ENCODE assay signal across 16 cellular contexts in genomic region chr1:146010126-146010738, GRCh38. TPM values are rescaled to one million over a fixed set of nuclear protein-coding genes. Genes with fewer than 3 reads are reported as not detected.
DNase-seq lines count a peak whose midpoint lies in the region; ATAC-seq and TF ChIP-seq lines count a peak whose summit lies in the region.
"Had no signal": no experiment of that assay in that cellular context is flagged by ENCODE, and none has a peak within 500 bp of the region (broad histone marks: within the 10 kb centered on the region; RNA-seq: fewer than 3 reads in every experiment).

No MANE protein-coding gene starts in this region.

- H3K9me3 ChIP-seq in suprapubic skin = no peaks in the 10 kb centered on the region
- H3K9me3 ChIP-seq: A549 had no signal

- H3K27me3 Mint-ChIP-seq in activated naive CD4-positive, alpha-beta T cell treated with anti-CD3 and anti-CD28 coated beads, Interleukin-2, amount 50 U/mL, for 24 hours = no peaks in the 10 kb centered on the region
- H3K27me3 Mint-ChIP-seq in activated naive CD4-positive, alpha-beta T cell treated with anti-CD3 and anti-CD28 coated beads, Interleukin-2, amount 10 ng/mL, durations not matched to agents 7 days and 5 days = peaks cover 5% of the 10 kb centered on the region
- H3K27me3 Mint-ChIP-seq: CD4-positive, alpha-beta T cell had no signal

- no peaks in the 10 kb centered on the region for H3K27me3 ChIP-seq in suprapubic skin
- H3K27me3 ChIP-seq: hepatocyte had no signal

- TF ChIP-seq CTCF in suprapubic skin (IDR thresholded peaks at IDR 0.05) = no peak

- no peaks in the 10 kb centered on the region for H3K9me3 Mint-ChIP-seq in activated naive CD4-positive, alpha-beta T cell treated with anti-CD3 and anti-CD28 coated beads, Interleukin-2, amount 50 U/mL, for 24 hours
- no peaks in the 10 kb centered on the region for H3K9me3 Mint-ChIP-seq in activated naive CD4-positive, alpha-beta T cell treated with anti-CD3 and anti-CD28 coated beads, Interleukin-2, amount 10 ng/mL, durations not matched to agents 7 days and 5 days
- H3K9me3 Mint-ChIP-seq: CD4-positive, alpha-beta T cell had no signal

- H3K4me1 ChIP-seq in suprapubic skin = peaks cover 29% of the 10 kb centered on the region

- 69% methylated on average over 8 of the region's 8 CpGs for WGBS in suprapubic skin

- intact Hi-C loops in left colon (cut with DNase I, micrococcal nuclease) = loop anchor here in 1 of 2 donors (5.0 kb wide), 1 partner anchor 33 kb away; no protein-coding TSS in a partner anchor

- no peak for TF ChIP-seq POLR2A in suprapubic skin (IDR thresholded peaks at IDR 0.05)

- CTCF ChIA-PET in activated naive CD4-positive, alpha-beta T cell treated with anti-CD3 and anti-CD28 coated beads, Interleukin-2, amount 10 ng/mL, durations not matched to agents 7 days and 5 days (lab: Charles Lee) = interaction anchor here (1.0 to 8.8 kb wide), 6 partner anchors 31 to 163 kb away, joined by 3 to 154 read pairs (median 17); partner anchors contain the start of gene NUDT17

- no peak overlapping the region for H3K4me3 Mint-ChIP-seq in activated naive CD4-positive, alpha-beta T cell treated with anti-CD3 and anti-CD28 coated beads, Interleukin-2, amount 50 U/mL, for 24 hours
- no peak overlapping the region for H3K4me3 Mint-ChIP-seq in activated naive CD4-positive, alpha-beta T cell treated with anti-CD3 and anti-CD28 coated beads, Interleukin-2, amount 10 ng/mL, durations not matched to agents 7 days and 5 days
- H3K4me3 Mint-ChIP-seq: CD4-positive, alpha-beta T cell had no signal

- H3K4me1 Mint-ChIP-seq in activated naive CD4-positive, alpha-beta T cell treated with anti-CD3 and anti-CD28 coated beads, Interleukin-2, amount 50 U/mL, for 24 hours = peaks cover 35% of the 10 kb centered on the region
- peaks cover 41% of the 10 kb centered on the region for H3K4me1 Mint-ChIP-seq in activated naive CD4-positive, alpha-beta T cell treated with anti-CD3 and anti-CD28 coated beads, Interleukin-2, amount 10 ng/mL, durations not matched to agents 7 days and 5 days

- H3K36me3 Mint-ChIP-seq in activated naive CD4-positive, alpha-beta T cell treated with anti-CD3 and anti-CD28 coated beads, Interleukin-2, amount 50 U/mL, for 24 hours = no peaks in the 10 kb centered on the region
- H3K36me3 Mint-ChIP-seq in activated naive CD4-positive, alpha-beta T cell treated with anti-CD3 and anti-CD28 coated beads, Interleukin-2, amount 10 ng/mL, durations not matched to agents 7 days and 5 days = no peaks in the 10 kb centered on the region

- ATAC-seq in left colon = peak; percentile 82
- ATAC-seq: A549, SK-N-SH treated with all-trans-retinoic acid at 6 μM for 48 hours had no signal

- no peak for DNase-seq in activated naive CD4-positive, alpha-beta T cell treated with anti-CD3 and anti-CD28 coated beads, Interleukin-2, amount 10 ng/mL, durations not matched to agents 7 days and 5 days
- DNase-seq in left colon = no peak
- no peak for DNase-seq in suprapubic skin (ENCODE audit: low spot score in 2 of 2)
- DNase-seq in COLO829 (ENCODE audit: low spot score) = no peak
- DNase-seq in activated CD4-positive, CD25-positive, alpha-beta regulatory T cell (lab: John Stamatoyannopoulos, UW) = no peak
- DNase-seq: activated CD4-positive, alpha-beta T cell treated with anti-CD3 and anti-CD28 coated beads, Interleukin-2, amount 50 U/mL, for 48 hours; CD4-positive, alpha-beta T cell; NCI-H446 treated with DMSO at 0.1 percent for 48 hours; OCI-M1; substantia nigra had no signal

- H3K27ac ChIP-seq in suprapubic skin = peak overlapping the region; percentile 23
- H3K27ac ChIP-seq: A549, hepatocyte had no signal

- H3K36me3 ChIP-seq in suprapubic skin = no peaks in the 10 kb centered on the region

- no peak for TF ChIP-seq EP300 in suprapubic skin (IDR thresholded peaks at IDR 0.05)

- no peak overlapping the region for H3K4me3 ChIP-seq in suprapubic skin
- H3K4me3 ChIP-seq: A549, hepatocyte had no signal

- peak overlapping the region; percentile 30 for H3K27ac Mint-ChIP-seq in activated naive CD4-positive, alpha-beta T cell treated with anti-CD3 and anti-CD28 coated beads, Interleukin-2, amount 50 U/mL, for 24 hours
- H3K27ac Mint-ChIP-seq in activated naive CD4-positive, alpha-beta T cell treated with anti-CD3 and anti-CD28 coated beads, Interleukin-2, amount 10 ng/mL, durations not matched to agents 7 days and 5 days = no peak overlapping the region
- H3K27ac Mint-ChIP-seq: CD4-positive, alpha-beta T cell had no signal

RNA-seq across cellular contexts. Expression of gene HJV, which starts 11.3 kb away (rescaled TPM):
- total RNA-seq in left colon = not detected
- total RNA-seq in suprapubic skin = not detected
- total RNA-seq: astrocyte; CD4-positive, alpha-beta T cell; posterior vena cava had no signal

RNA-seq across cellular contexts. Expression of gene TXNIP, which starts 13.9 kb away (rescaled TPM):
- total RNA-seq in left colon (100 to 1,000 TPM; 550 to 720 TPM), suprapubic skin (1,000 to 10,000 TPM; 2,326 to 8,649 (median 2,541) TPM)

RNA-seq across cellular contexts. Expression of gene POLR3GL, which starts 45.7 kb away (rescaled TPM):
- total RNA-seq in left colon = 10 to 100 TPM; 13.6 to 17.0 TPM
- 10 to 100 TPM in 2 of 4 donors, 1 to 10 TPM in 2; 7.3 to 16.7 (median 11.9) TPM for total RNA-seq in suprapubic skin

RNA-seq across cellular contexts. Expression of gene ANKRD34A, which starts 45.9 kb away (rescaled TPM):
- under 1 TPM; 0.27 to 0.42 TPM for total RNA-seq in left colon
- under 1 TPM in 3 of 4 donors, not detected in 1; 0.21 to 0.64 (median 0.45) TPM for total RNA-seq in suprapubic skin

RNA-seq across cellular contexts. Expression of gene LIX1L, which starts 52.4 kb away (rescaled TPM):
- total RNA-seq in left colon = 1 to 10 TPM; 4.2 to 9.0 TPM
- total RNA-seq in suprapubic skin = 10 to 100 TPM in 3 of 4 donors, 1 to 10 TPM in 1; 7.6 to 18.4 (median 11.3) TPM
